In genomic region chr2:32838949-32839348, GRCh38 we compare ENCODE assay signal across 24 cellular contexts.
"Had no signal": no experiment of that assay in that cellular context is flagged by ENCODE, and none has a peak within 500 bp of the region (broad histone marks: within the 10 kb centered on the region; RNA-seq: fewer than 3 reads in every experiment).

No MANE protein-coding gene starts in this region.

- H3K9me3 Mint-ChIP-seq: activated naive CD8-positive, alpha-beta T cell treated with anti-CD3 and anti-CD28 coated beads, Interleukin-2, amount 50 U/mL, for 24 hours; activated T-helper 1 cell treated with anti-CD3 and anti-CD28 coated beads, Interleukin-12 subunit alpha, Interleukin-12 subunit beta, Interleukin-2, Interleukin-4 antibody, amounts not matched to agents 30 ng/mL and 10 ng/mL and 1 ng/mL, durations not matched to agents 14 hours and 24 hours and 36 hours; stimulated activated naive B cell treated with anti-CD40 and anti-IgM and Interleukin-4, amounts not matched to agents 10 μg/mL and 1 μg/mL and 100 μg/mL, for 72 hours; T-helper 2 cell treated with Interferon-gamma antibody and Interleukin-4, amounts not matched to agents 5 μg/mL and 100 μg/mL, for 36 hours had no signal

- H3K4me3 ChIP-seq: left lung, skin epidermis, uterus had no signal

- H3K9me3 ChIP-seq: left lung, uterus had no signal

- H3K4me1 Mint-ChIP-seq: activated naive CD8-positive, alpha-beta T cell treated with anti-CD3 and anti-CD28 coated beads, Interleukin-2, amount 50 U/mL, for 24 hours had no signal

- H3K27me3 Mint-ChIP-seq: activated naive CD8-positive, alpha-beta T cell treated with anti-CD3 and anti-CD28 coated beads, Interleukin-2, amount 50 U/mL, for 24 hours; brain; stimulated activated naive B cell treated with anti-CD40 and anti-IgM and Interleukin-4, amounts not matched to agents 10 μg/mL and 1 μg/mL and 100 μg/mL, for 72 hours had no signal

- H3K27ac Mint-ChIP-seq: activated CD8-positive, alpha-beta T cell treated with anti-CD3 and anti-CD28 coated beads, Interleukin-2, amount 10 ng/mL, durations not matched to agents 7 days and 5 days; activated naive CD8-positive, alpha-beta T cell treated with anti-CD3 and anti-CD28 coated beads, Interleukin-2, amount 50 U/mL, for 24 hours; activated T-helper 1 cell treated with anti-CD3 and anti-CD28 coated beads, Interleukin-12 subunit alpha, Interleukin-12 subunit beta, Interleukin-2, Interleukin-4 antibody, amounts not matched to agents 30 ng/mL and 10 ng/mL and 1 ng/mL, durations not matched to agents 14 hours and 24 hours and 36 hours; brain; naive thymus-derived CD8-positive, alpha-beta T cell; progenitor cell of endocrine pancreas; stimulated activated naive B cell treated with anti-CD40 and anti-IgM and Interleukin-4, amounts not matched to agents 10 μg/mL and 1 μg/mL and 100 μg/mL, for 72 hours; T-helper 2 cell treated with Interferon-gamma antibody and Interleukin-4, amounts not matched to agents 5 μg/mL and 100 μg/mL, for 36 hours had no signal

- H3K27me3 ChIP-seq: foreskin keratinocyte, left lung, uterus had no signal

- H3K4me3 Mint-ChIP-seq: activated CD8-positive, alpha-beta T cell treated with anti-CD3 and anti-CD28 coated beads, Interleukin-2, amount 10 ng/mL, durations not matched to agents 7 days and 5 days; activated naive CD8-positive, alpha-beta T cell treated with anti-CD3 and anti-CD28 coated beads, Interleukin-2, amount 50 U/mL, for 24 hours; activated T-helper 1 cell treated with anti-CD3 and anti-CD28 coated beads, Interleukin-12 subunit alpha, Interleukin-12 subunit beta, Interleukin-2, Interleukin-4 antibody, amounts not matched to agents 30 ng/mL and 10 ng/mL and 1 ng/mL, durations not matched to agents 14 hours and 24 hours and 36 hours; brain; naive thymus-derived CD8-positive, alpha-beta T cell; stimulated activated naive B cell treated with anti-CD40 and anti-IgM and Interleukin-4, amounts not matched to agents 10 μg/mL and 1 μg/mL and 100 μg/mL, for 72 hours; T-helper 2 cell treated with Interferon-gamma antibody and Interleukin-4, amounts not matched to agents 5 μg/mL and 100 μg/mL, for 36 hours had no signal

- H3K36me3 Mint-ChIP-seq: brain; stimulated activated naive B cell treated with anti-CD40 and anti-IgM and Interleukin-4, amounts not matched to agents 10 μg/mL and 1 μg/mL and 100 μg/mL, for 72 hours had no signal

- H3K4me1 ChIP-seq: foreskin keratinocyte, left lung, uterus had no signal

- DNase-seq: activated CD4-positive, alpha-beta T cell treated with anti-CD3 and anti-CD28 coated beads, Interleukin-2, amount 50 U/mL, for 1 hour; activated CD4-positive, CD25-positive, alpha-beta regulatory T cell treated with anti-CD3 and anti-CD28 coated beads, Interleukin-2, amount 50 U/mL, for 72 hours; activated CD8-positive, alpha-beta T cell treated with anti-CD3 and anti-CD28 coated beads, Interleukin-2, amount 10 ng/mL, durations not matched to agents 7 days and 5 days; activated gamma-delta T cell; activated naive CD4-positive, alpha-beta T cell treated with anti-CD3 and anti-CD28 coated beads, Interleukin-2, amount 50 U/mL, for 16 hours; activated naive CD8-positive, alpha-beta T cell treated with anti-CD3 and anti-CD28 coated beads, Interleukin-2, amount 50 U/mL, for 24 hours; anterior cingulate cortex; central memory CD4-positive, alpha-beta T cell; effector CD8-positive, alpha-beta T cell; erythroblast; foreskin keratinocyte; kidney; naive thymus-derived CD8-positive, alpha-beta T cell; stimulated activated CD4-positive, alpha-beta T cell treated with anti-CD3 and anti-CD28 coated beads, Interleukin-2, amount 100 ng/mL, for 24 hours; stimulated activated naive B cell treated with anti-CD40 and anti-IgM and Interleukin-4, amounts not matched to agents 10 μg/mL and 1 μg/mL and 100 μg/mL, for 72 hours; trophoblast cell; uterus; WERI-Rb-1 had no signal

- H3K36me3 ChIP-seq: left lung, uterus, WERI-Rb-1 had no signal

- H3K27ac ChIP-seq: foreskin keratinocyte, left lung, skin epidermis, uterus, WERI-Rb-1 had no signal

- ATAC-seq: activated CD8-positive, alpha-beta T cell treated with anti-CD3 and anti-CD28 coated beads, Interleukin-2, amount 10 ng/mL, durations not matched to agents 7 days and 5 days; activated naive CD8-positive, alpha-beta T cell treated with anti-CD3 and anti-CD28 coated beads, Interleukin-2, amount 50 U/mL, for 24 hours; foreskin keratinocyte; left lung; naive thymus-derived CD8-positive, alpha-beta T cell had no signal
